ENCODE assay signal across 9 cellular contexts in the genomic region with DNA sequence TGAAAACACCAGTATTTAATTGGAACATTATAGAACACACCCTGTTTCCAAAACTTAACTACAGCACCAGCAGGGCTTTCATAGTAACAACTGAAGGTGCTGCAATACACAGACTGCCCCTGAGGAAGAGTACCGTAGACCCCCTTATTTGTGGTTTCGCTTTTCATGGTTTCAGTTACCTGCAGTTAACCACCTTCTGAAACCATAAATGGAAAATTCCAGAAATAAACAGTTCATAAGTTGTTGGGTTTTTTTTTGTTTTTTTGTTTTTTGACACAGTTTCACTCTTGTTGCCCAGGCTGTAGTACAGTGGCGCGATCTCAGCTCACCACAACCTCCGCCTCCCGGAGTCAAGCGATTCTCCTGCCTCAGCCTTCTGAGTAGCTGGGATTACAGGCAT. TPM values are rescaled to one million over a fixed set of nuclear protein-coding genes. Genes with fewer than 3 reads are reported as not detected.
DNase-seq lines count a peak whose midpoint lies in the region; ATAC-seq, FAIRE-seq and TF ChIP-seq lines count a peak whose summit lies in the region.
"Had no signal": no experiment of that assay in that cellular context is flagged by ENCODE, and none has a peak within 500 bp of the region (broad histone marks: within the 10 kb centered on the region; RNA-seq: fewer than 3 reads in every experiment).

No MANE protein-coding gene starts in this region.

- no peak for TF ChIP-seq EP300 in HepG2 (IDR thresholded peaks at IDR 0.05; ENCODE audit: low read depth in 2 of 2, low read length in 2 of 2)
- no peak for TF ChIP-seq EP300 in HepG2 (CRISPR knock-in tag; IDR thresholded peaks at IDR 0.05; ENCODE audit: borderline replicate concordance)

- peaks cover 3% of the 10 kb centered on the region for H3K27me3 Mint-ChIP-seq in memory B cell

- CTCF ChIA-PET in HepG2 (lab: Yijun Ruan, JAX; ENCODE audit: low intra/inter-chr PET ratio, low total read pairs): no interaction called here

- H3K9ac ChIP-seq in HepG2 (ENCODE audit: insufficient read depth, low read depth, low read length): no peak overlapping the region

- no peaks in the 10 kb centered on the region for H3K4me1 ChIP-seq in Peyer's patch
- H3K4me1 ChIP-seq in HepG2 (ENCODE audit: insufficient read depth, low read length): peaks cover 11% of the 10 kb centered on the region

- no peaks in the 10 kb centered on the region for H4K20me1 ChIP-seq in HepG2 (ENCODE audit: insufficient read depth, low read length)

- H3K36me3 Mint-ChIP-seq in memory B cell: no peaks in the 10 kb centered on the region

- no peaks in the 10 kb centered on the region for H3K9me3 Mint-ChIP-seq in memory B cell

- H3K4me3 ChIP-seq in Peyer's patch (no peak overlapping the region), HepG2 (replicated peaks in 1 of 3; ENCODE audit: insufficient read depth in 1 of 3, low read depth in 2 of 3, low read length in 3 of 3) (no peak overlapping the region)

- H3K27ac ChIP-seq in Peyer's patch (no peak overlapping the region), HepG2 (ENCODE audit: extremely low read length, insufficient read depth, low read length) (no peak overlapping the region)

- no peak overlapping the region for H3K4me2 ChIP-seq in HepG2 (ENCODE audit: low read depth, low read length)

- H3K9me3 ChIP-seq in Peyer's patch (no peaks in the 10 kb centered on the region), HepG2 (ENCODE audit: low read length) (no peaks in the 10 kb centered on the region)

- no TSS peak for BruUV-seq in HepG2 (replicated peaks; lab: Mats Ljungman, UMichigan)

- in situ Hi-C loops in HepG2 (cut with HindIII; ENCODE audit: extremely low pct_ligation_motif_present, low pct_unique_long_range_greater_than_20kb): no loop called here

- H2AFZ ChIP-seq in HepG2 (ENCODE audit: low read length): no peak overlapping the region

- H3K4me1 Mint-ChIP-seq in memory B cell: peaks cover 10% of the 10 kb centered on the region

- H3K27me3 ChIP-seq in Peyer's patch: no peaks in the 10 kb centered on the region
- no peaks in the 10 kb centered on the region for H3K27me3 ChIP-seq in HepG2 (ENCODE audit: control insufficient read depth in 1 of 2, insufficient read depth in 2 of 2, low read length in 2 of 2)

- 97% methylated on average over 7 of the region's 7 CpGs for WGBS in HepG2 (ENCODE audit: low lambda C conversion rate)

- TF ChIP-seq POLR2A in Peyer's patch (IDR thresholded peaks at IDR 0.05) (no peak), HepG2 (IDR thresholded peaks at IDR 0.05; ENCODE audit: insufficient read depth in 1 of 2, low read depth in 2 of 2, low read length in 2 of 2) (no peak)

- no peak overlapping the region for H3K27ac Mint-ChIP-seq in memory B cell

- intact Hi-C loops in HepG2 (cut with micrococcal nuclease; ENCODE audit: unreplicated experiment): no loop called here

- ATAC-seq in GM18867 (IDR thresholded peaks at IDR 0.05; ENCODE audit: unreplicated experiment) (peak; percentile 84), GM21619 (IDR thresholded peaks at IDR 0.05; ENCODE audit: unreplicated experiment) (peak; percentile 93), HG03196 (IDR thresholded peaks at IDR 0.05; ENCODE audit: unreplicated experiment) (peak; percentile 66), memory B cell (ENCODE audit: low read depth) (peak; percentile 55), HepG2 (no peak)

- no peak for TF ChIP-seq RAD21 in HepG2 (CRISPR knock-in tag; IDR thresholded peaks at IDR 0.05)

- FAIRE-seq in HepG2 (lab: Jason Lieb, UNC): no peak

- TF ChIP-seq CTCF in Peyer's patch (IDR thresholded peaks at IDR 0.05) (no peak), HepG2 (CRISPR knock-in tag; IDR thresholded peaks at IDR 0.05) (no peak)

- POLR2A ChIA-PET in HepG2 (lab: Yijun Ruan, JAX): no interaction called here

- no peaks in the 10 kb centered on the region for H3K79me2 ChIP-seq in HepG2 (ENCODE audit: insufficient read depth, low read length)

- no peak for DNase-seq in memory B cell (ENCODE audit: low spot score in 2 of 2)
- no peak for DNase-seq in Peyer's patch
- no peak for DNase-seq in nucleus accumbens (lab: John Stamatoyannopoulos, UW)
- DNase-seq in HepG2 (ENCODE audit: low spot score): no peak
- DNase-seq: cerebellar nuclear complex, NCI-H2081 treated with DMSO at 0.1 percent for 48 hours had no signal

- H3K4me3 Mint-ChIP-seq in memory B cell: peak overlapping the region; percentile 74

- H3K36me3 ChIP-seq in Peyer's patch: no peaks in the 10 kb centered on the region
- H3K36me3 ChIP-seq in HepG2 (replicated peaks in 1 of 2; ENCODE audit: control insufficient read depth in 1 of 2, insufficient read depth in 2 of 2, low read length in 2 of 2): no peaks in the 10 kb centered on the region; a peak in 1 of 5 replicates

TF ChIP-seq in HepG2, 621 proteins besides CTCF, POLR2A, EP300 and RAD21 (continues in another document):
- TF ChIP-seq, protein P1, sequence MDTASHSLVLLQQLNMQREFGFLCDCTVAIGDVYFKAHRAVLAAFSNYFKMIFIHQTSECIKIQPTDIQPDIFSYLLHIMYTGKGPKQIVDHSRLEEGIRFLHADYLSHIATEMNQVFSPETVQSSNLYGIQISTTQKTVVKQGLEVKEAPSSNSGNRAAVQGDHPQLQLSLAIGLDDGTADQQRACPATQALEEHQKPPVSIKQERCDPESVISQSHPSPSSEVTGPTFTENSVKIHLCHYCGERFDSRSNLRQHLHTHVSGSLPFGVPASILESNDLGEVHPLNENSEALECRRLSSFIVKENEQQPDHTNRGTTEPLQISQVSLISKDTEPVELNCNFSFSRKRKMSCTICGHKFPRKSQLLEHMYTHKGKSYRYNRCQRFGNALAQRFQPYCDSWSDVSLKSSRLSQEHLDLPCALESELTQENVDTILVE (CRISPR knock-in tag; IDR thresholded peaks at IDR 0.05): no peak
- TF ChIP-seq, protein P2, sequence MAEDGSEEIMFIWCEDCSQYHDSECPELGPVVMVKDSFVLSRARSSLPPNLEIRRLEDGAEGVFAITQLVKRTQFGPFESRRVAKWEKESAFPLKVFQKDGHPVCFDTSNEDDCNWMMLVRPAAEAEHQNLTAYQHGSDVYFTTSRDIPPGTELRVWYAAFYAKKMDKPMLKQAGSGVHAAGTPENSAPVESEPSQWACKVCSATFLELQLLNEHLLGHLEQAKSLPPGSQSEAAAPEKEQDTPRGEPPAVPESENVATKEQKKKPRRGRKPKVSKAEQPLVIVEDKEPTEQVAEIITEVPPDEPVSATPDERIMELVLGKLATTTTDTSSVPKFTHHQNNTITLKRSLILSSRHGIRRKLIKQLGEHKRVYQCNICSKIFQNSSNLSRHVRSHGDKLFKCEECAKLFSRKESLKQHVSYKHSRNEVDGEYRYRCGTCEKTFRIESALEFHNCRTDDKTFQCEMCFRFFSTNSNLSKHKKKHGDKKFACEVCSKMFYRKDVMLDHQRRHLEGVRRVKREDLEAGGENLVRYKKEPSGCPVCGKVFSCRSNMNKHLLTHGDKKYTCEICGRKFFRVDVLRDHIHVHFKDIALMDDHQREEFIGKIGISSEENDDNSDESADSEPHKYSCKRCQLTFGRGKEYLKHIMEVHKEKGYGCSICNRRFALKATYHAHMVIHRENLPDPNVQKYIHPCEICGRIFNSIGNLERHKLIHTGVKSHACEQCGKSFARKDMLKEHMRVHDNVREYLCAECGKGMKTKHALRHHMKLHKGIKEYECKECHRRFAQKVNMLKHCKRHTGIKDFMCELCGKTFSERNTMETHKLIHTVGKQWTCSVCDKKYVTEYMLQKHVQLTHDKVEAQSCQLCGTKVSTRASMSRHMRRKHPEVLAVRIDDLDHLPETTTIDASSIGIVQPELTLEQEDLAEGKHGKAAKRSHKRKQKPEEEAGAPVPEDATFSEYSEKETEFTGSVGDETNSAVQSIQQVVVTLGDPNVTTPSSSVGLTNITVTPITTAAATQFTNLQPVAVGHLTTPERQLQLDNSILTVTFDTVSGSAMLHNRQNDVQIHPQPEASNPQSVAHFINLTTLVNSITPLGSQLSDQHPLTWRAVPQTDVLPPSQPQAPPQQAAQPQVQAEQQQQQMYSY (CRISPR knock-in tag; IDR thresholded peaks at IDR 0.05): no peak
- no peak for TF ChIP-seq MAF1 (CRISPR knock-in tag; IDR thresholded peaks at IDR 0.05; ENCODE audit: borderline replicate concordance)
- no peak for TF ChIP-seq BCL6 (CRISPR knock-in tag; IDR thresholded peaks at IDR 0.05)
- TF ChIP-seq, protein P3, sequence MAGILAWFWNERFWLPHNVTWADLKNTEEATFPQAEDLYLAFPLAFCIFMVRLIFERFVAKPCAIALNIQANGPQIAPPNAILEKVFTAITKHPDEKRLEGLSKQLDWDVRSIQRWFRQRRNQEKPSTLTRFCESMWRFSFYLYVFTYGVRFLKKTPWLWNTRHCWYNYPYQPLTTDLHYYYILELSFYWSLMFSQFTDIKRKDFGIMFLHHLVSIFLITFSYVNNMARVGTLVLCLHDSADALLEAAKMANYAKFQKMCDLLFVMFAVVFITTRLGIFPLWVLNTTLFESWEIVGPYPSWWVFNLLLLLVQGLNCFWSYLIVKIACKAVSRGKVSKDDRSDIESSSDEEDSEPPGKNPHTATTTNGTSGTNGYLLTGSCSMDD (CRISPR knock-in tag; IDR thresholded peaks at IDR 0.05): no peak
- TF ChIP-seq POLR2AphosphoS2 (IDR thresholded peaks at IDR 0.05; ENCODE audit: low read depth, low read length): no peak

RNA-seq across cellular contexts. Expression of a gene that starts 9.5 kb away (rescaled TPM):
- 1 to 10 TPM in 1 of 4 donors, under 1 TPM in 1, not detected in 2; 0.27 to 2.5 TPM for total RNA-seq in Peyer's patch
- total RNA-seq in HepG2 (2016; rRNA removed; fragmentation: Illumina TruSeq; extraction: Trizol): 51.0 and 115 TPM in 2 replicates
- 10.0 and 16.1 TPM in 2 replicates for total RNA-seq in HepG2 (2016; cell fraction: cytosol; rRNA removed; fragmentation: Illumina TruSeq; extraction: Trizol; ENCODE audit: low read depth)
- total RNA-seq in HepG2 (2016; cell fraction: insoluble cytoplasmic fraction; rRNA removed; fragmentation: Illumina TruSeq; extraction: Trizol): 51.9 and 113 TPM in 2 replicates
- 20.3 and 21.3 TPM in 2 replicates for total RNA-seq in HepG2 (2016; cell fraction: membrane; rRNA removed; fragmentation: Illumina TruSeq; extraction: Trizol)
- total RNA-seq in HepG2 (2016; cell fraction: nucleus; rRNA removed; fragmentation: Illumina TruSeq; extraction: Trizol): 88.2 and 101 TPM in 2 replicates
- polyA plus RNA-seq in HepG2 (2011; rRNA removed): 46.9 and 59.3 TPM in 2 replicates
- polyA plus RNA-seq in HepG2 (2011; cell fraction: cytosol; rRNA removed): 35.5 and 38.1 TPM in 2 replicates
- 46.0 and 54.8 TPM in 2 replicates for polyA plus RNA-seq in HepG2 (2011; cell fraction: nucleus; rRNA removed)
- polyA plus RNA-seq in HepG2 (2012): 26.9 and 61.1 TPM in 2 replicates
- 5.1 and 6.2 TPM in 2 replicates for polyA plus RNA-seq in HepG2 (2016; cell fraction: cytosol; fragmentation: Illumina TruSeq; extraction: Trizol; ENCODE audit: low read depth)
- 54.2 and 57.8 TPM in 2 replicates for polyA plus RNA-seq in HepG2 (2016; cell fraction: insoluble cytoplasmic fraction; fragmentation: Illumina TruSeq; extraction: Trizol; ENCODE audit: low read depth)
- polyA plus RNA-seq in HepG2 (2016; cell fraction: membrane; fragmentation: Illumina TruSeq; extraction: Trizol; ENCODE audit: low read depth): 13.5 and 14.1 TPM in 2 replicates
- polyA plus RNA-seq in HepG2 (2016; cell fraction: nucleus; fragmentation: Illumina TruSeq; extraction: Trizol; ENCODE audit: insufficient read depth, low read depth): 124 and 127 TPM in 2 replicates
- 1.3 and 104 TPM in 2 replicates for polyA minus RNA-seq in HepG2 (2011; rRNA and poly(A)+ RNA removed; ENCODE audit: low replicate concordance)
- 27.9 and 47.7 TPM in 2 replicates for polyA minus RNA-seq in HepG2 (2011; cell fraction: cytosol; rRNA and poly(A)+ RNA removed)
- 57.6 and 74.4 TPM in 2 replicates for polyA minus RNA-seq in HepG2 (2011; cell fraction: nucleus; rRNA and poly(A)+ RNA removed)
